ENCODE assay signal across 19 cellular contexts in the genomic region with DNA sequence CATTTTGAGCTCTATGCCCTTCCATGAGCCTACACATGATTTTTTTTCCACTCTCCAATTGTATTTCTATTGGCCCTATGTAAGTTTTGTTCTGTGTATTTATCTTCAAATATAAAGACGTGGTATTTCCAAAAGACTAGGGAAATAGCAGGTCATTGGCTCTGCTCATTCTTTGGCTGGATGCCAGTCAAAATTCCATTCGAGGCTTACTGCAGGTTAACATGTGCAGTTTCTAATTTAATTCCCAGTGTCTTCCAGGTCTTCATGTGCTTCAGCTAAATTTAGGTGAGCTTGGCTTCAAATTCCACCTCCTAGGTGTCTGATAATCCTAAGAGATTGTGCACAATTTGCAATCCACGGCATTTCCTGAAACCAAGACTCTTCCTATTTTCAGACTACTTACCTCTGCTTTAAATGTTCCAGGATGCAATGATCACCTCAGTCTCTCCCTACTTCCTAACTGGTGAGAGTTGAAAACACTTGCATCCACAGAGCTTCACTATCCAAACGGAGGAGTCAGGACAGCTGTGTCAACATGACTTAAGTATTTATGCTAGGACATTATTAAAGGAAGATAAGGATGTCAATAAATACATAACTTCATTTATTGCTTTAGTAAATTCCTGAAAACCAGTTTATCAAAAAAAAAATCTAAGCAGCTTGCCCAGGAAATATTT.
"Had no signal": no experiment of that assay in that cellular context is flagged by ENCODE, and none has a peak within 500 bp of the region (broad histone marks: within the 10 kb centered on the region; RNA-seq: fewer than 3 reads in every experiment).

No MANE protein-coding gene starts in this region.

- H2AFZ ChIP-seq: neural progenitor cell had no signal

- H3K4me3 Mint-ChIP-seq: activated CD4-positive, alpha-beta memory T cell treated with anti-CD3 and anti-CD28 coated beads for 36 hours; activated CD4-positive, alpha-beta T cell treated with anti-CD3 and anti-CD28 coated beads for 36 hours; activated T-cell treated with anti-CD3 and anti-CD28 coated beads, Interleukin-2, amount 50 U/mL, for 24 hours; effector memory CD8-positive, alpha-beta T cell; immature natural killer cell; mesothelial cell of epicardium; neural progenitor cell; T-helper 17 cell had no signal

- H3K27me3 ChIP-seq: neural progenitor cell, ovary, right lobe of liver had no signal

- ATAC-seq: activated CD4-positive, alpha-beta T cell treated with anti-CD3 and anti-CD28 coated beads for 36 hours; effector memory CD8-positive, alpha-beta T cell; left cardiac atrium; lower lobe of right lung; right lobe of liver; stimulated activated naive CD8-positive, alpha-beta T cell treated with anti-CD3 and anti-CD28 coated beads, Interleukin-15, Interleukin-2, amounts not matched to agents 100 U/mL and 50 U/mL, for 24 hours; T-helper 17 cell had no signal

- H3K9me3 Mint-ChIP-seq: activated CD4-positive, alpha-beta memory T cell treated with anti-CD3 and anti-CD28 coated beads for 36 hours had no signal

- H3K36me3 ChIP-seq: lower lobe of right lung, neural progenitor cell, ovary, right lobe of liver had no signal

- H3K4me1 ChIP-seq: lower lobe of right lung, neural progenitor cell, right lobe of liver had no signal

- H3K27me3 Mint-ChIP-seq: activated CD4-positive, alpha-beta memory T cell treated with anti-CD3 and anti-CD28 coated beads for 36 hours; activated CD4-positive, alpha-beta T cell treated with anti-CD3 and anti-CD28 coated beads for 36 hours; activated T-cell treated with anti-CD3 and anti-CD28 coated beads, Interleukin-2, amount 50 U/mL, for 24 hours; effector memory CD8-positive, alpha-beta T cell; T-helper 17 cell had no signal

- H3K9me3 ChIP-seq: ovary, right lobe of liver had no signal

- H3K36me3 Mint-ChIP-seq: activated CD4-positive, alpha-beta memory T cell treated with anti-CD3 and anti-CD28 coated beads for 36 hours; mesothelial cell of epicardium; neural progenitor cell had no signal

- H3K9ac ChIP-seq: neural progenitor cell had no signal

- H3K27ac Mint-ChIP-seq: activated CD4-positive, alpha-beta memory T cell treated with anti-CD3 and anti-CD28 coated beads for 36 hours; activated CD4-positive, alpha-beta T cell treated with anti-CD3 and anti-CD28 coated beads for 36 hours; activated T-cell treated with anti-CD3 and anti-CD28 coated beads, Interleukin-2, amount 50 U/mL, for 24 hours; effector memory CD8-positive, alpha-beta T cell; immature natural killer cell; mesothelial cell of epicardium; neural progenitor cell; T-helper 17 cell had no signal

- H3K4me1 Mint-ChIP-seq: activated CD4-positive, alpha-beta T cell treated with anti-CD3 and anti-CD28 coated beads for 36 hours; immature natural killer cell; neural progenitor cell; T-helper 17 cell had no signal

- H3K27ac ChIP-seq: epithelial cell of prostate, lower lobe of right lung, neural progenitor cell, ovary, right lobe of liver had no signal

- H3K4me3 ChIP-seq: lower lobe of right lung, neural progenitor cell, ovary, right lobe of liver had no signal

- DNase-seq: activated CD4-positive, alpha-beta memory T cell treated with anti-CD3 and anti-CD28 coated beads for 36 hours; activated CD4-positive, alpha-beta T cell treated with anti-CD3 and anti-CD28 coated beads for 36 hours; activated naive CD4-positive, alpha-beta T cell treated with anti-CD3 and anti-CD28 coated beads, Interleukin-2, amount 50 U/mL, for 16 hours; activated T-cell treated with anti-CD3 and anti-CD28 coated beads, Interleukin-2, amount 50 U/mL, for 24 hours; cortex of kidney; effector memory CD8-positive, alpha-beta T cell; head of caudate nucleus; immature natural killer cell; left cardiac atrium; lower lobe of right lung; ovary; right lobe of liver; stimulated activated naive CD8-positive, alpha-beta T cell treated with anti-CD3 and anti-CD28 coated beads, Interleukin-15, Interleukin-2, amounts not matched to agents 100 U/mL and 50 U/mL, for 24 hours; T-helper 17 cell had no signal

- H3K4me2 ChIP-seq: neural progenitor cell had no signal

- FAIRE-seq: astrocyte, frontal cortex had no signal
